ENCODE assay signal across 20 cellular contexts in the genomic region with DNA sequence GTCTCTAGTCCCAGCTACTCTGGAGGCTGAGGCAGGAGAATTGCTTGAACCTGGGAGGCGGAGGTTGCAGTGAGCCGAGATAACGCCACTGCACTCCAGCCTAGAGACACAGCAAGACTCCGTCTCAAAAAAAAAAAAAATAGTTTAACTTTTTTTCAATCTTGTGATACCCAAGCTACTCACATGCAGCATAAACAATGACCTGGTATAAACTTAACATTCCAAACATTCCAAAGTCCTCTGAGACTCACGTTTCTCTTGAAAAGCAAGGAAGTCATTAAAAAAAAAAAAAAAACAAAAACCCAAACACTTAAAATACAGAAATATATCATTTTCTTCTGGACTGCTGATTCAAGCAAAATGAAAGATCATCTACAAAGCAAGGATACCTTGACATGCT. TPM values are rescaled to one million over a fixed set of nuclear protein-coding genes. Genes with fewer than 3 reads are reported as not detected.
DNase-seq lines count a peak whose midpoint lies in the region; ATAC-seq and TF ChIP-seq lines count a peak whose summit lies in the region.
"Had no signal": no experiment of that assay in that cellular context is flagged by ENCODE, and none has a peak within 500 bp of the region (broad histone marks: within the 10 kb centered on the region; RNA-seq: fewer than 3 reads in every experiment).

No MANE protein-coding gene starts in this region.

- H3K9me3 ChIP-seq in OCI-LY7 (ENCODE audit: low read length), result no peaks in the 10 kb centered on the region
- H3K9me3 ChIP-seq: mucosa of descending colon, tibial nerve had no signal

- H3K9me3 Mint-ChIP-seq in progenitor cell of endocrine pancreas (ENCODE audit: low read depth) (no peaks in the 10 kb centered on the region), immature natural killer cell (no peaks in the 10 kb centered on the region)
- H3K9me3 Mint-ChIP-seq: activated naive CD4-positive, alpha-beta T cell treated with anti-CD3 and anti-CD28 coated beads, Interleukin-2, amount 50 U/mL, for 24 hours; CD14-positive monocyte; T-helper 1 cell treated with Interleukin-12 subunit alpha and Interleukin-12 subunit beta and Interleukin-4 antibody, amounts not matched to agents 30 μg/mL and 1 μg/mL, for 36 hours had no signal

- no peak for TF ChIP-seq CTCF in progenitor cell of endocrine pancreas (IDR thresholded peaks at IDR 0.05; ENCODE audit: unreplicated experiment)
- TF ChIP-seq CTCF in OCI-LY7 (conservative IDR thresholded peaks at IDR 0.05; ENCODE audit: low read length), result no peak

- H3K9me2 ChIP-seq in OCI-LY7 (ENCODE audit: insufficient read depth, low read length), result no peaks in the 10 kb centered on the region

- H3K27me3 Mint-ChIP-seq in progenitor cell of endocrine pancreas (no peaks in the 10 kb centered on the region), immature natural killer cell (ENCODE audit: low read depth in 3 of 3) (no peaks in the 10 kb centered on the region)
- H3K27me3 Mint-ChIP-seq: activated CD4-positive, alpha-beta T cell treated with anti-CD3 and anti-CD28 coated beads for 36 hours; activated naive CD4-positive, alpha-beta T cell treated with anti-CD3 and anti-CD28 coated beads, Interleukin-2, amount 50 U/mL, for 24 hours had no signal

- H3K4me2 ChIP-seq in OCI-LY7 (ENCODE audit: low read length), result no peak overlapping the region

- H3K4me1 Mint-ChIP-seq in progenitor cell of endocrine pancreas (ENCODE audit: low read depth) (peaks cover 5% of the 10 kb centered on the region), immature natural killer cell (no peaks in the 10 kb centered on the region)
- H3K4me1 Mint-ChIP-seq: activated CD4-positive, alpha-beta T cell treated with anti-CD3 and anti-CD28 coated beads for 36 hours; activated naive CD4-positive, alpha-beta T cell treated with anti-CD3 and anti-CD28 coated beads, Interleukin-2, amount 50 U/mL, for 24 hours; CD14-positive monocyte had no signal

- H3K4me3 Mint-ChIP-seq in progenitor cell of endocrine pancreas (ENCODE audit: low read depth) (no peak overlapping the region), immature natural killer cell (no peak overlapping the region)
- H3K4me3 Mint-ChIP-seq: activated CD4-positive, alpha-beta T cell treated with anti-CD3 and anti-CD28 coated beads for 36 hours; activated naive CD4-positive, alpha-beta T cell treated with anti-CD3 and anti-CD28 coated beads, Interleukin-2, amount 50 U/mL, for 24 hours; CD14-positive monocyte; T-helper 1 cell treated with Interleukin-12 subunit alpha and Interleukin-12 subunit beta and Interleukin-4 antibody, amounts not matched to agents 30 μg/mL and 1 μg/mL, for 36 hours had no signal

- no peak overlapping the region for H2AFZ ChIP-seq in OCI-LY7 (ENCODE audit: low read length)

- H3K27ac Mint-ChIP-seq in progenitor cell of endocrine pancreas (peak overlapping the region; percentile 84), immature natural killer cell (no peak overlapping the region)
- H3K27ac Mint-ChIP-seq: T-helper 1 cell treated with Interleukin-12 subunit alpha and Interleukin-12 subunit beta and Interleukin-4 antibody, amounts not matched to agents 30 μg/mL and 1 μg/mL, for 36 hours had no signal

- H3K27ac ChIP-seq in OCI-LY7 (ENCODE audit: low read depth, low read length, poor library complexity, severe bottlenecking), result no peak overlapping the region
- H3K27ac ChIP-seq: tibial nerve had no signal

- peak; percentile 69 for DNase-seq in Caki2 (ENCODE audit: low read depth)
- DNase-seq in M059J (ENCODE audit: low read depth), result peak; percentile 87
- peak; percentile 25 for DNase-seq in fibroblast of gingiva (ENCODE audit: low read depth)
- DNase-seq in progenitor cell of endocrine pancreas (ENCODE audit: low spot score, unreplicated experiment), result no peak
- DNase-seq in immature natural killer cell, result no peak
- DNase-seq in OCI-LY7 (ENCODE audit: low spot score), result no peak
- DNase-seq: activated CD4-positive, alpha-beta T cell treated with anti-CD3 and anti-CD28 coated beads for 36 hours; mucosa of descending colon; NCI-H510A; PC-3; posterior cingulate gyrus; stimulated activated CD4-positive, alpha-beta T cell treated with anti-CD3 and anti-CD28 coated beads, Interleukin-2, amount 100 ng/mL, for 24 hours had no signal

- no TSS peak for BruUV-seq in OCI-LY7 (replicated peaks; lab: Mats Ljungman, UMichigan)

- H3K4me1 ChIP-seq in OCI-LY7 (ENCODE audit: insufficient read depth, low read length, poor library complexity, severe bottlenecking), result no peaks in the 10 kb centered on the region

- no peak overlapping the region for H3K4me3 ChIP-seq in OCI-LY7 (ENCODE audit: low read depth, low read length, poor library complexity, severe bottlenecking)
- H3K4me3 ChIP-seq: K562, mucosa of descending colon, tibial nerve had no signal

- H3K36me3 ChIP-seq in OCI-LY7 (ENCODE audit: insufficient read depth, low read length), result peaks cover 99% of the 10 kb centered on the region

- H3K36me3 Mint-ChIP-seq in progenitor cell of endocrine pancreas (ENCODE audit: insufficient read depth), result peaks cover 33% of the 10 kb centered on the region
- H3K36me3 Mint-ChIP-seq in immature natural killer cell, result peaks cover 23 to 53% (median 43%) of the 10 kb centered on the region in 3 donors

- in situ Hi-C loops in Caki2 (cut with HindIII; ENCODE audit: low pct_unique_long_range_greater_than_20kb, low sequenced_read_pairs), result no loop called here

- no peaks in the 10 kb centered on the region for H3K79me2 ChIP-seq in OCI-LY7 (ENCODE audit: insufficient read depth, low read depth, low read length)

- POLR2A ChIA-PET in OCI-LY7 (lab: Charles Lee), result interaction anchor here (0.7 kb wide), 1 partner anchor 10 kb away, joined by 3 read pairs; no protein-coding TSS in a partner anchor

- CTCF ChIA-PET in OCI-LY7 (lab: Charles Lee; ENCODE audit: unreplicated experiment), result no interaction called here

- ATAC-seq in HG03196 (IDR thresholded peaks at IDR 0.05; ENCODE audit: unreplicated experiment), result no peak
- ATAC-seq in HG02938 (IDR thresholded peaks at IDR 0.05; ENCODE audit: unreplicated experiment), result no peak
- ATAC-seq: activated CD4-positive, alpha-beta T cell treated with anti-CD3 and anti-CD28 coated beads for 36 hours; esophagus mucosa; K562; mucosa of descending colon; PC-3 had no signal

- intact Hi-C loops in OCI-LY7 (cut with micrococcal nuclease; ENCODE audit: unreplicated experiment), result no loop called here

- H4K20me1 ChIP-seq in OCI-LY7 (ENCODE audit: insufficient read depth, low read length), result no peaks in the 10 kb centered on the region

RNA-seq across cellular contexts. Expression of gene CRNKL1, which starts 14.3 kb away (rescaled TPM):
- 18.1 and 20.1 TPM in 2 replicates for total RNA-seq in Caki2 (2014; rRNA removed; shearing (Covaris generic); ENCODE audit: low replicate concordance)
- total RNA-seq in M059J (2014; rRNA removed; shearing (Covaris generic)), result 32.7 and 44.2 TPM in 2 replicates
- total RNA-seq in progenitor cell of endocrine pancreas (30.0 and 31.5 TPM in 2 replicates), OCI-LY7 (2022) (20.0 and 21.2 TPM in 2 replicates)
- 10 to 100 TPM; 11.2 to 19.0 (median 11.3) TPM for polyA plus RNA-seq in immature natural killer cell
- total RNA-seq in OCI-LY7 (2014; rRNA removed; shearing (Covaris generic)), result 13.9 and 18.6 TPM in 2 replicates

RNA-seq across cellular contexts. Expression of gene CFAP61, which starts 14.4 kb away (rescaled TPM):
- total RNA-seq in Caki2 (2014; rRNA removed; shearing (Covaris generic); ENCODE audit: low replicate concordance), result 0.07 and 0.14 TPM in 2 replicates
- total RNA-seq in M059J (2014; rRNA removed; shearing (Covaris generic)), result 1.3 TPM in 1 of 2 replicates, not detected in the other
- total RNA-seq in progenitor cell of endocrine pancreas (2.2 and 2.6 TPM in 2 replicates), OCI-LY7 (2022) (not detected in 2 replicates)
- polyA plus RNA-seq in immature natural killer cell, result 1 to 10 TPM in 2 of 3 donors, not detected in 1; 1.3 to 3.2 TPM
- total RNA-seq in OCI-LY7 (2014; rRNA removed; shearing (Covaris generic)), result 0.06 TPM in 1 of 2 replicates, not detected in the other
- total RNA-seq: esophagus mucosa, K562, PC-3 had no signal
- polyA plus RNA-seq: CD14-positive monocyte had no signal

RNA-seq across cellular contexts. Expression of gene NAA20, which starts 20.8 kb away (rescaled TPM):
- 93.9 and 117 TPM in 2 replicates for total RNA-seq in Caki2 (2014; rRNA removed; shearing (Covaris generic); ENCODE audit: low replicate concordance)
- total RNA-seq in M059J (2014; rRNA removed; shearing (Covaris generic)), result 103 and 135 TPM in 2 replicates
- total RNA-seq in progenitor cell of endocrine pancreas, result 38.1 and 40.8 TPM in 2 replicates
- polyA plus RNA-seq in immature natural killer cell, result 100 to 1,000 TPM in 1 of 3 donors, 10 to 100 TPM in 2; 65.1 to 129 (median 70.2) TPM
- total RNA-seq in OCI-LY7 (2014; rRNA removed; shearing (Covaris generic)), result 37.5 and 44.6 TPM in 2 replicates
- 59.9 and 62.4 TPM in 2 replicates for total RNA-seq in OCI-LY7 (2022)

Comparison
In these comparisons a context has a peak if more than half of its experiments do, and no peak if none do; other contexts are left out.
1. DNase-seq: peak in Caki2 (single experiment), M059J (single experiment) and fibroblast of gingiva (single experiment); none in progenitor cell of endocrine pancreas (single experiment), immature natural killer cell (0 of 3) and OCI-LY7 (single experiment).